ENCODE assay signal across 8 cellular contexts in genomic region chr19:11848594-11849263, GRCh38. TPM values are rescaled to one million over a fixed set of nuclear protein-coding genes. Genes with fewer than 3 reads are reported as not detected.
DNase-seq lines count a peak whose midpoint lies in the region; ATAC-seq and TF ChIP-seq lines count a peak whose summit lies in the region.

TSS of gene ZNF439 (plus strand) at chr19:11848726. CDS start at chr19:11848868, 142 bp downstream.

- no peaks in the 10 kb centered on the region for H3K27me3 ChIP-seq in Loucy (ENCODE audit: insufficient read depth, low read length, poor library complexity, severe bottlenecking)
- no peaks in the 10 kb centered on the region for H3K27me3 ChIP-seq in SU-DHL-6 (ENCODE audit: low read length)
- H3K27me3 ChIP-seq in tibial artery: no peaks in the 10 kb centered on the region

- peak within 1 kb of the TSS; percentile 81 for H3K4me3 ChIP-seq in AG10803 (ENCODE audit: low read length)
- peak within 1 kb of the TSS; percentile 78 for H3K4me3 ChIP-seq in Loucy (ENCODE audit: low read length, poor library complexity, severe bottlenecking)
- peak within 1 kb of the TSS; percentile 72 for H3K4me3 ChIP-seq in SU-DHL-6 (ENCODE audit: insufficient read depth, low read length, poor library complexity, severe bottlenecking)
- H3K4me3 ChIP-seq in tibial artery: peak within 1 kb of the TSS; percentile 65 to 78

- peaks cover 5% of the 10 kb centered on the region for H4K20me1 ChIP-seq in Loucy (ENCODE audit: insufficient read depth, low read length, poor library complexity, severe bottlenecking)
- H4K20me1 ChIP-seq in SU-DHL-6 (ENCODE audit: low read depth, low read length): no peaks in the 10 kb centered on the region

- H3K4me1 ChIP-seq in Loucy (ENCODE audit: insufficient read depth, low read length, poor library complexity, severe bottlenecking): peaks cover 6% of the 10 kb centered on the region
- peaks cover 0 to 23% (median 11%) of the 10 kb centered on the region in 4 donors for H3K4me1 ChIP-seq in tibial artery

- TF ChIP-seq CTCF in AG10803 (conservative IDR thresholded peaks at IDR 0.05; ENCODE audit: low read length): no peak
- no peak for TF ChIP-seq CTCF in Loucy (conservative IDR thresholded peaks at IDR 0.05; ENCODE audit: low read length)
- no peak for TF ChIP-seq CTCF in SU-DHL-6 (IDR thresholded peaks at IDR 0.05; ENCODE audit: insufficient read depth, low read length, poor library complexity, severe bottlenecking)
- TF ChIP-seq CTCF in tibial artery (IDR thresholded peaks at IDR 0.05): no peak

- H3K9ac ChIP-seq in Loucy (ENCODE audit: low read depth, low read length, poor library complexity, severe bottlenecking) (peak within 1 kb of the TSS; percentile 78), SU-DHL-6 (ENCODE audit: low read length) (peak within 1 kb of the TSS; percentile 68)

- H3F3A ChIP-seq in Loucy (ENCODE audit: low read depth) (no peaks in the 10 kb centered on the region), SU-DHL-6 (ENCODE audit: insufficient read depth) (no peaks in the 10 kb centered on the region)

- peaks cover 9% of the 10 kb centered on the region; the same call in 1 of the 2 replicates for H3K9me3 ChIP-seq in Loucy (ENCODE audit: insufficient read depth, low read depth, low read length)
- H3K9me3 ChIP-seq in SU-DHL-6 (ENCODE audit: insufficient read depth, low read length): no peaks in the 10 kb centered on the region
- H3K9me3 ChIP-seq in tibial artery: peaks cover 0 to 12% (median 5%) of the 10 kb centered on the region in 3 donors

- intact Hi-C loops in cardiac septum (cut with DNase I): no loop called here
- intact Hi-C loops in posterior cingulate gyrus (cut with DNase I): no loop called here
- intact Hi-C loops in tibial artery (cut with DNase I; ENCODE audit: low total_unique reads): no loop called here

- H3K4me2 ChIP-seq in Loucy (ENCODE audit: low read depth, low read length, poor library complexity, severe bottlenecking) (peak within 1 kb of the TSS; percentile 96), SU-DHL-6 (ENCODE audit: low read depth, low read length, poor library complexity, severe bottlenecking) (peak within 1 kb of the TSS; percentile 54)

- H2AFZ ChIP-seq in Loucy (ENCODE audit: low read length): peak within 1 kb of the TSS; percentile 78
- peak within 1 kb of the TSS; percentile 91 for H2AFZ ChIP-seq in SU-DHL-6 (ENCODE audit: low read depth, low read length, severe bottlenecking)

- H3K36me3 ChIP-seq in Loucy (ENCODE audit: insufficient read depth, low read length): 0 out of 2 replicates have a peak, but pooled peaks cover under 1% of the 10 kb centered on the region
- H3K36me3 ChIP-seq in SU-DHL-6 (ENCODE audit: low read length): peaks cover 11% of the 10 kb centered on the region; the same call in 1 of the 2 replicates
- peaks cover 5 to 10% (median 5%) of the 10 kb centered on the region in 3 donors for H3K36me3 ChIP-seq in tibial artery

- no peaks in the 10 kb centered on the region for H3K9me2 ChIP-seq in Loucy (replicated peaks; ENCODE audit: low read depth, low read length)
- no peaks in the 10 kb centered on the region for H3K9me2 ChIP-seq in SU-DHL-6 (replicated peaks; ENCODE audit: insufficient read depth, low read length)

- ATAC-seq in GM19328 (IDR thresholded peaks at IDR 0.05; ENCODE audit: unreplicated experiment): peak; percentile 67

- H3K27ac ChIP-seq in SU-DHL-6 (ENCODE audit: low read depth, low read length): peak within 1 kb of the TSS; percentile 56
- H3K27ac ChIP-seq in tibial artery: peak within 1 kb of the TSS; percentile 74 to 76

- H3K79me2 ChIP-seq in Loucy (ENCODE audit: insufficient read depth, low read length): peaks cover 49% of the 10 kb centered on the region
- H3K79me2 ChIP-seq in SU-DHL-6 (ENCODE audit: insufficient read depth, low read length): peaks cover 42% of the 10 kb centered on the region

- DNase-seq in AG10803 (ENCODE audit: low read depth) (peak; percentile 72), cardiac septum (ENCODE audit: low spot score) (peak; percentile 96), posterior cingulate gyrus (peak; percentile 88 to 99 (median 94)), tibial artery (peak; percentile 94 to 95)
- peak; percentile 84 for DNase-seq in activated naive CD8-positive, alpha-beta T cell treated with anti-CD3 and anti-CD28 coated beads, Interleukin-2, amount 50 U/mL, for 16 hours (ENCODE audit: low read depth, low spot score)

RNA-seq across cellular contexts. Expression of gene ZNF439, which starts in this region (rescaled TPM):
- 5.0 TPM for total RNA-seq in cardiac septum

Comparison
In these comparisons a context has a peak if more than half of its experiments do, and no peak if none do; other contexts are left out.
1. Peak in every context shown above with its lines: DNase-seq, ATAC-seq, H3K4me3 ChIP-seq and H3K27ac ChIP-seq.